1 cellular context compared by ENCODE assay signal in the genomic region with DNA sequence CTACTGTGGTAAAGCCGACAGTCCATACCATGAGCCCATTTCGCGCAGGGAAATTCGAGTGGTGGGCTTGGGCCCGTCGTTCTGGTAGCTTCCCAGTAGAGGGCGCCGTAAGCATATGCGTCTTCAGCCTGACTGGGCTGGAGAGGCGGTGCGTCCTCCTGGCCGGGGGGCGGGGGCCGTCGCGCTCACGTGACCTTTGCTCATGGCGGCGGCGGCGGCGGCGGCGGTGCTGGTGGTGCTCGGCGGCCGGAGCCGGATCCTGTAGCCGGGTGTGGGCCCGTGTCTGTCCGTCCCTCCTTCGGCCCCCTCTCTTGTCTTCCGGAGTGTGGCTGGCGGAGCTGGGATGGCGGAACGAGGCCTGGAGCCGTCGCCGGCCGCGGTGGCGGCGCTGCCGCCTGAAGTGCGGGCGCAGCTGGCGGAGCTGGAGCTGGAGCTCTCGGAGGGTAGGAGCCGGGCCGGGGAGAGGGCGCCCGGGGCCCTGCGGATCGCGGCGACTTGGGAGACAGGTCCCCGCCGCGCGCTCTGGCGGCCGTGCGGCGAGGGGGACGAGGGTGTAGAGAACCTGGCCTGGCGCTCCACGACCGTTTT.
TF ChIP-seq lines count a peak whose summit lies in the region.

Gene DIP2B (plus strand): TSS at position 188 of the 588 bp plus-strand sequence. CDS start 156 bp downstream, at position 344.

TF ChIP-seq in GM12878, 131 proteins besides CTCF, POLR2A, EP300 and RAD21 (continued from another document):
- peak; percentile 89 to 97 for TF ChIP-seq BHLHE40 (IDR thresholded peaks at IDR 0.05; ENCODE audit: borderline replicate concordance in 1 of 2, low read depth in 2 of 2, low read length in 1 of 2)
- no peak for TF ChIP-seq SIX5 (IDR thresholded peaks at IDR 0.05; ENCODE audit: low read depth, low read length, severe bottlenecking)
- peak; percentile 70; the same call in 1 of the 2 replicates for TF ChIP-seq DPF2 (IDR thresholded peaks at IDR 0.05)
- TF ChIP-seq CBFB (IDR thresholded peaks at IDR 0.05; ENCODE audit: low read depth), result 0 out of 2 replicates have a peak, but pooled peaks have one; percentile 16
- TF ChIP-seq IKZF1 (conservative IDR thresholded peaks at IDR 0.05), result peak; percentile 72
- TF ChIP-seq FOS (IDR thresholded peaks at IDR 0.05; ENCODE audit: borderline replicate concordance, extremely low read depth, insufficient read length), result no peak
- TF ChIP-seq MEF2B (IDR thresholded peaks at IDR 0.05; ENCODE audit: partially characterized antibody, poor library complexity, severe bottlenecking), result peak; percentile 40
- TF ChIP-seq, protein P1, sequence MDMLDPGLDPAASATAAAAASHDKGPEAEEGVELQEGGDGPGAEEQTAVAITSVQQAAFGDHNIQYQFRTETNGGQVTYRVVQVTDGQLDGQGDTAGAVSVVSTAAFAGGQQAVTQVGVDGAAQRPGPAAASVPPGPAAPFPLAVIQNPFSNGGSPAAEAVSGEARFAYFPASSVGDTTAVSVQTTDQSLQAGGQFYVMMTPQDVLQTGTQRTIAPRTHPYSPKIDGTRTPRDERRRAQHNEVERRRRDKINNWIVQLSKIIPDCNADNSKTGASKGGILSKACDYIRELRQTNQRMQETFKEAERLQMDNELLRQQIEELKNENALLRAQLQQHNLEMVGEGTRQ (IDR thresholded peaks at IDR 0.05; ENCODE audit: borderline replicate concordance, low read depth, low read length), result peak; percentile 65
- TF ChIP-seq IKZF2 (IDR thresholded peaks at IDR 0.05), result 0 out of 4 replicates have a peak, but pooled peaks of 1 of the 2 experiments have one; percentile 22
- TF ChIP-seq CREB1 (IDR thresholded peaks at IDR 0.05; ENCODE audit: low read depth), result peak; percentile 33; the same call in 1 of the 2 replicates
- TF ChIP-seq GABPA (IDR thresholded peaks at IDR 0.05; ENCODE audit: low read depth), result peak; percentile 75
- TF ChIP-seq BACH1 (IDR thresholded peaks at IDR 0.05; ENCODE audit: borderline replicate concordance), result peak; percentile 46; the same call in 1 of the 2 replicates
- TF ChIP-seq RELA (IDR thresholded peaks at IDR 0.05; ENCODE audit: borderline replicate concordance, partially characterized antibody), result peak; percentile 74
- TF ChIP-seq SIN3A (IDR thresholded peaks at IDR 0.05; ENCODE audit: low read depth, low read length), result peak; percentile 86; the same call in 1 of the 2 replicates
- no peak for TF ChIP-seq KDM1A (IDR thresholded peaks at IDR 0.05; ENCODE audit: borderline replicate concordance)
- 0 out of 2 replicates have a peak, but pooled peaks have one; percentile 29 for TF ChIP-seq MEF2A (IDR thresholded peaks at IDR 0.05; ENCODE audit: insufficient read depth, low read depth, low read length)
- peak; percentile 88 for TF ChIP-seq LARP7 (IDR thresholded peaks at IDR 0.05)
- no peak for TF ChIP-seq ZNF622 (IDR thresholded peaks at IDR 0.05)
- TF ChIP-seq RB1 (IDR thresholded peaks at IDR 0.05; ENCODE audit: borderline replicate concordance), result no peak
- TF ChIP-seq, protein P2, sequence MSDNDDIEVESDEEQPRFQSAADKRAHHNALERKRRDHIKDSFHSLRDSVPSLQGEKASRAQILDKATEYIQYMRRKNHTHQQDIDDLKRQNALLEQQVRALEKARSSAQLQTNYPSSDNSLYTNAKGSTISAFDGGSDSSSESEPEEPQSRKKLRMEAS (IDR thresholded peaks at IDR 0.05; ENCODE audit: low read depth, low read length), result peak; percentile 76
- 0 out of 2 replicates have a peak, but pooled peaks have one; percentile 41 for TF ChIP-seq ZBTB11 (CRISPR knock-in tag; IDR thresholded peaks at IDR 0.05)
- 0 out of 2 replicates have a peak, but pooled peaks have one; percentile 17 for TF ChIP-seq ZNF207 (IDR thresholded peaks at IDR 0.05; ENCODE audit: borderline replicate concordance)
- peak; percentile 89 for TF ChIP-seq PAX5 (IDR thresholded peaks at IDR 0.05; ENCODE audit: borderline replicate concordance, low read depth, low read length)
- 0 out of 2 replicates have a peak, but pooled peaks have one; percentile 65 for TF ChIP-seq CBX5 (IDR thresholded peaks at IDR 0.05; ENCODE audit: low read depth)
- peak; percentile 77 for TF ChIP-seq GATAD2B (conservative IDR thresholded peaks at IDR 0.05; ENCODE audit: low read depth)
- TF ChIP-seq SMAD1 (IDR thresholded peaks at IDR 0.05; ENCODE audit: low read depth, partially characterized antibody), result no peak
- TF ChIP-seq RAD51 (IDR thresholded peaks at IDR 0.05), result peak; percentile 80
- no peak for TF ChIP-seq KLF5 (IDR thresholded peaks at IDR 0.05; ENCODE audit: partially characterized antibody)
- TF ChIP-seq, protein P3, sequence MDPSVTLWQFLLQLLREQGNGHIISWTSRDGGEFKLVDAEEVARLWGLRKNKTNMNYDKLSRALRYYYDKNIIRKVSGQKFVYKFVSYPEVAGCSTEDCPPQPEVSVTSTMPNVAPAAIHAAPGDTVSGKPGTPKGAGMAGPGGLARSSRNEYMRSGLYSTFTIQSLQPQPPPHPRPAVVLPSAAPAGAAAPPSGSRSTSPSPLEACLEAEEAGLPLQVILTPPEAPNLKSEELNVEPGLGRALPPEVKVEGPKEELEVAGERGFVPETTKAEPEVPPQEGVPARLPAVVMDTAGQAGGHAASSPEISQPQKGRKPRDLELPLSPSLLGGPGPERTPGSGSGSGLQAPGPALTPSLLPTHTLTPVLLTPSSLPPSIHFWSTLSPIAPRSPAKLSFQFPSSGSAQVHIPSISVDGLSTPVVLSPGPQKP (IDR thresholded peaks at IDR 0.05; ENCODE audit: low read depth, low read length), result peak; percentile 22; the same call in 1 of the 2 replicates
- TF ChIP-seq, protein P4, sequence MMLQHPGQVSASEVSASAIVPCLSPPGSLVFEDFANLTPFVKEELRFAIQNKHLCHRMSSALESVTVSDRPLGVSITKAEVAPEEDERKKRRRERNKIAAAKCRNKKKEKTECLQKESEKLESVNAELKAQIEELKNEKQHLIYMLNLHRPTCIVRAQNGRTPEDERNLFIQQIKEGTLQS (IDR thresholded peaks at IDR 0.05; ENCODE audit: borderline replicate concordance, extremely low read depth, low read depth, low read length), result peak; percentile 59; the same call in 1 of the 2 replicates
